Comparison of ENCODE assay signal across 8 cellular contexts in the genomic region with DNA sequence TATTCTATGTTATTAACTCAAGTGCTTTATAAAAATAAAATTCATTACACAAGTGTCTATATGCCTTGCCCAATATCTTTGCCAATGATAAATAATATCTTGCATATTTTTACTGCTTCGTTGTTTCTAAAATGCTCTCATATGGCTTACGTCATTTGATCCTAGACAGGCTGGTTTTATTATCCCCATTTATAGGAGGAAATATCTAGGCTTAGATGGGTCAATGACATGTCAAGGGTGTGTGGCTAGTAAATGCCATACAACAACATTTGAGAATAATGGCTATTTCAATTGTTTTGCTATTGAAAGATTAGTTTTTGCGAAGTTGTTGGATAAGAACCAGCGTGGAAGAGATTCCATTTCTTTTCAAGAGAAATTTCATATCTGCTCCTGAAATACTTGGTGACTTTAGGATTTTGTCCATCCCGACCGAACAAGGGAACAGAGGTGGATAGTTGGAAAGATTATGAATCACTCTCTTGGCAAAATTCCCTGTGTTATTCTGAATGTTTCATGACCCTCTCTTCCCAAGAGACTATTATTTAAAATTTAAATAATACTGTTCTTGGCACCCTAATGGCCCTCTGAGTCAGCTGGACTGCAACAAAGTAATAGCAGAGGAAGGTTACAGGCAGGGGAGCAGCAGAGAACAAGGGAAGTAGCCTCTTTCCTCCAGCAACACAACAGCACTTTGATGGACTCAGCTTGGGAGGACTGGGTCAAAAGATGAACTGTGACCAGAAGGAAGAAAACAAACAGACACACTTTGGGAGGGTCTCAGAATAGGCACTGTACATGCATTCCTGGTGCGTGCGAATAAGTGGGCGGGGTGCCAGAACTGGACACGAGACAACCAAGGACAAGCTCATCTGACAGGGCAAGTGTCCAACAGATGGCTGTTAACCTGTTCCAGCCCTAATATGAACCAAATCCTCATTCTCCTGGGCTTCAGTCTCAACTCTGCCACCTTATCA.
A peak's percentile ranks its signal among the peaks of the same experiment; 100 is the strongest.
DNase-seq lines count a peak whose midpoint lies in the region; ATAC-seq, FAIRE-seq and TF ChIP-seq lines count a peak whose summit lies in the region.

No MANE protein-coding gene starts in this region.

- no peak overlapping the region for H3K4me3 ChIP-seq in AG04450 (ENCODE audit: low read depth, low read length)

- POLR2A ChIA-PET in AG04450 (lab: Yijun Ruan, JAX), result interaction anchor here (0.6 kb wide), 1 partner anchor 1672 kb away, joined by 3 read pairs; no protein-coding TSS in a partner anchor

- FAIRE-seq in GM19239 (lab: Jason Lieb, UNC), result no peak

- DNase-seq in AG04450 (ENCODE audit: low read depth, low spot score) (peak; percentile 38), NCI-H69 (lab: John Stamatoyannopoulos, UW) (peak; percentile 67), myocyte (ENCODE audit: low read depth) (peak; percentile 68), GM19239 (ENCODE audit: insufficient read length, low spot score) (no peak), NCI-H2081 treated with DMSO at 0.1 percent for 48 hours (lab: John Stamatoyannopoulos, UW) (no peak)

- H3K27ac ChIP-seq in AG04450 (ENCODE audit: low read depth, low read length), result no peak overlapping the region

- H3K27me3 ChIP-seq in AG04450 (ENCODE audit: control insufficient read depth, insufficient read depth, low read length), result no peaks in the 10 kb centered on the region

- CTCF ChIA-PET in AG04450 (lab: Charles Lee), result interaction anchor here (1.0 to 3.1 kb wide), 2 partner anchors 29 to 31 kb away, joined by 3 to 16 read pairs; no protein-coding TSS in a partner anchor

- peak; percentile 74 for ATAC-seq in esophagus mucosa
- ATAC-seq in GM21423 (IDR thresholded peaks at IDR 0.05; ENCODE audit: unreplicated experiment), result no peak
- ATAC-seq in HG03175 (IDR thresholded peaks at IDR 0.05; ENCODE audit: unreplicated experiment), result no peak

- H3K9me3 ChIP-seq in AG04450 (ENCODE audit: control insufficient read depth, insufficient read depth, low read length), result no peaks in the 10 kb centered on the region

- TF ChIP-seq CTCF in AG04450 (IDR thresholded peaks at IDR 0.05; ENCODE audit: low read depth, low read length), result no peak

Comparison
In these comparisons a context has a peak if more than half of its experiments do, and no peak if none do; other contexts are left out.
1. DNase-seq: peak in AG04450 (single experiment), NCI-H69 (single experiment) and myocyte (single experiment); none in GM19239 (single experiment) and NCI-H2081 treated with DMSO at 0.1 percent for 48 hours (single experiment).